ENCODE assay signal across 1 cellular context in genomic region chr6:42782689-42783176, GRCh38.
TF ChIP-seq lines count a peak whose summit lies in the region.

No MANE protein-coding gene starts in this region.

TF ChIP-seq in HEK293, 187 proteins besides CTCF, POLR2A, EP300 and RAD21 (continued from another document):
- TF ChIP-seq, protein P1, sequence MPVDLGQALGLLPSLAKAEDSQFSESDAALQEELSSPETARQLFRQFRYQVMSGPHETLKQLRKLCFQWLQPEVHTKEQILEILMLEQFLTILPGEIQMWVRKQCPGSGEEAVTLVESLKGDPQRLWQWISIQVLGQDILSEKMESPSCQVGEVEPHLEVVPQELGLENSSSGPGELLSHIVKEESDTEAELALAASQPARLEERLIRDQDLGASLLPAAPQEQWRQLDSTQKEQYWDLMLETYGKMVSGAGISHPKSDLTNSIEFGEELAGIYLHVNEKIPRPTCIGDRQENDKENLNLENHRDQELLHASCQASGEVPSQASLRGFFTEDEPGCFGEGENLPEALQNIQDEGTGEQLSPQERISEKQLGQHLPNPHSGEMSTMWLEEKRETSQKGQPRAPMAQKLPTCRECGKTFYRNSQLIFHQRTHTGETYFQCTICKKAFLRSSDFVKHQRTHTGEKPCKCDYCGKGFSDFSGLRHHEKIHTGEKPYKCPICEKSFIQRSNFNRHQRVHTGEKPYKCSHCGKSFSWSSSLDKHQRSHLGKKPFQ (tag by site-specific recombination; IDR thresholded peaks at IDR 0.05), result peak; percentile 92
- no peak for TF ChIP-seq ZSCAN30 (tag by site-specific recombination; IDR thresholded peaks at IDR 0.05)
- 0 out of 2 replicates have a peak, but pooled peaks have one; percentile 19 for TF ChIP-seq ZNF394 (tag by site-specific recombination; IDR thresholded peaks at IDR 0.05; ENCODE audit: borderline replicate concordance)
- TF ChIP-seq GLIS2 (tag by site-specific recombination; IDR thresholded peaks at IDR 0.05), result peak; percentile 83
